Comparison of ENCODE assay signal across 8 cellular contexts in the genomic region with DNA sequence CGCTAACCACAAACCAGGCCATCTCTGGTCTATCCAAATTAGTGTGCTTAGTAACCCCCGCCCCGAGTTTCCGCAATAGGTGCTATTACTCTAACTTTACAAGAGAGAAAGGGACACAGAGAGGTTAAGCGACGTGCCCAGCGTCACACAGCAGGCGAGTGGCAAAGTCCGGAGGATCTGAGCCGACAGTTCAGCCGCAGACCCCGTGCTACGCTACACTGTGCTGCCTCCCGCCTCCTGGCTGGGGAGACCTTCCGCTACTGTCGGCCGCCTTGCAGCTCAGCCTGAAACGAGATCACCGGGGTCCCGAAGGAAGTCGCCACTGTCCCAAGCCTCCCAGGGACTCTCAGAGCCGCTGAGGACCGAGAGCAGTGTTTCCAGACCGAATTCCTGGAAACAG. TPM values are rescaled to one million over a fixed set of nuclear protein-coding genes. Genes with fewer than 3 reads are reported as not detected.
DNase-seq lines count a peak whose midpoint lies in the region; ATAC-seq and TF ChIP-seq lines count a peak whose summit lies in the region.

No MANE protein-coding gene starts in this region.

- peaks cover 13% of the 10 kb centered on the region; the same call in 1 of the 2 replicates for H3K36me3 ChIP-seq in Panc1 (ENCODE audit: control insufficient read depth, insufficient read depth, low read length)
- H3K36me3 ChIP-seq in esophagus (ENCODE audit: control insufficient read depth in 2 of 2, insufficient read depth in 2 of 2, low read length in 1 of 2), result peaks cover 0 to 31% of the 10 kb centered on the region in 2 donors
- no peaks in the 10 kb centered on the region for H3K36me3 ChIP-seq in ovary

- in situ Hi-C loops in Panc1 (cut with HindIII; ENCODE audit: low pct_unique_long_range_greater_than_20kb, low sequenced_read_pairs), result no loop called here

- TF ChIP-seq POLR2A in ovary (IDR thresholded peaks at IDR 0.05), result no peak

- H3K27ac ChIP-seq in Panc1 (ENCODE audit: low read length) (peak overlapping the region; percentile 80), esophagus (ENCODE audit: low read depth in 2 of 2, low read length in 1 of 2) (no peak overlapping the region), ovary (no peak overlapping the region)

- H3K27me3 ChIP-seq in Panc1 (ENCODE audit: control insufficient read depth, insufficient read depth, low read length) (no peaks in the 10 kb centered on the region), esophagus (ENCODE audit: control insufficient read depth in 1 of 2, insufficient read depth in 2 of 2, low read length in 2 of 2) (no peaks in the 10 kb centered on the region), ovary (no peaks in the 10 kb centered on the region)

- no peak for TF ChIP-seq CTCF in Panc1 (IDR thresholded peaks at IDR 0.05)
- no peak for TF ChIP-seq CTCF in ovary (IDR thresholded peaks at IDR 0.05)

- intact Hi-C loops in Panc1 (cut with micrococcal nuclease; ENCODE audit: unreplicated experiment) (no loop called here), ovary (cut with DNase I) (loop anchor here in 1 of 4 donors (5.0 kb wide), 1 partner anchor 69 kb away; the partner anchor contains the start of gene PSMG3)

- CTCF ChIA-PET in Panc1 (lab: Charles Lee), result interaction anchor here (0.7 kb wide), 1 partner anchor 33 kb away, joined by 5 read pairs; no protein-coding TSS in a partner anchor

- POLR2A ChIA-PET in Panc1 (lab: Charles Lee), result no interaction called here

- ATAC-seq in Panc1 (no peak), GM21786 (IDR thresholded peaks at IDR 0.05; ENCODE audit: unreplicated experiment) (no peak), HG03571 (IDR thresholded peaks at IDR 0.05; ENCODE audit: unreplicated experiment) (no peak)

- 22 to 25% methylated on average over 24 of the region's 24 CpGs for WGBS in esophagus, 2 donors
- 22 to 30% (median 25%) methylated on average over 24 of the region's 24 CpGs for WGBS in ovary, 3 donors

- peak overlapping the region; percentile 85 to 99 for H3K4me3 ChIP-seq in Panc1 (ENCODE audit: low read depth in 2 of 2, low read length in 2 of 2)
- peak overlapping the region; percentile 94 to 95 for H3K4me3 ChIP-seq in esophagus (ENCODE audit: low read depth in 1 of 2, low read length in 2 of 2)
- peak overlapping the region; percentile 99 for H3K4me3 ChIP-seq in ovary

- no peaks in the 10 kb centered on the region for H3K9me3 ChIP-seq in Panc1 (ENCODE audit: control insufficient read depth, insufficient read depth, low read depth, low read length)
- no peaks in the 10 kb centered on the region for H3K9me3 ChIP-seq in esophagus (ENCODE audit: control insufficient read depth in 2 of 2, insufficient read depth in 1 of 2, low read depth in 1 of 2, low read length in 1 of 2)
- H3K9me3 ChIP-seq in ovary, result no peaks in the 10 kb centered on the region

- no peak for TF ChIP-seq EP300 in ovary (IDR thresholded peaks at IDR 0.05)

- BruUV-seq in Panc1 (replicated peaks; lab: Mats Ljungman, UMichigan), result no TSS peak

- DNase-seq in COLO668 (lab: John Stamatoyannopoulos, UW; ENCODE audit: unreplicated experiment) (peak; percentile 15), Panc1 (ENCODE audit: low read depth, low spot score) (no peak), ovary (peak in 2 of 5 donors; percentile 17 to 37), midbrain (lab: John Stamatoyannopoulos, UW) (no peak), C1 segment of cervical spinal cord (lab: John Stamatoyannopoulos, UW) (no peak)

- peaks cover 41% of the 10 kb centered on the region for H3K4me1 ChIP-seq in Panc1 (ENCODE audit: control insufficient read depth, insufficient read depth, low read length)
- H3K4me1 ChIP-seq in esophagus (ENCODE audit: control insufficient read depth in 2 of 2, insufficient read depth in 2 of 2, low read length in 1 of 2), result peaks cover 8 to 18% of the 10 kb centered on the region in 2 donors
- peaks cover 10% of the 10 kb centered on the region for H3K4me1 ChIP-seq in ovary (ENCODE audit: insufficient read depth)

RNA-seq across cellular contexts. Expression of gene INTS1, which starts 0.8 kb away (rescaled TPM):
- total RNA-seq in Panc1 (2021; ENCODE audit: unreplicated experiment) (173 TPM), ovary (10 to 100 TPM; 28.5 to 80.5 (median 70.6) TPM)
- polyA plus RNA-seq in Panc1 (2012; ENCODE audit: insufficient read length), result 196 TPM
- polyA plus RNA-seq in esophagus (10 to 100 TPM; 36.6 to 42.2 TPM), ovary (10 to 100 TPM in 1 of 2 donors, 1 to 10 TPM in 1; 1.9 to 48.7 TPM)

RNA-seq across cellular contexts. Expression of gene MAFK, which starts 27.1 kb away (rescaled TPM):
- total RNA-seq in Panc1 (2021; ENCODE audit: unreplicated experiment), result 125 TPM
- polyA plus RNA-seq in Panc1 (2012; ENCODE audit: insufficient read length), result 120 TPM
- 10 to 100 TPM; 15.5 to 25.0 TPM for polyA plus RNA-seq in esophagus
- total RNA-seq in ovary, result 10 to 100 TPM; 10.5 to 42.0 (median 18.7) TPM
- 10 to 100 TPM in 1 of 2 donors, 1 to 10 TPM in 1; 1.8 to 22.9 TPM for polyA plus RNA-seq in ovary

RNA-seq across cellular contexts. Expression of gene MICALL2, which starts 44.1 kb away (rescaled TPM):
- total RNA-seq in Panc1 (2021; ENCODE audit: unreplicated experiment) (144 TPM), ovary (10 to 100 TPM in 2 of 7 donors, 1 to 10 TPM in 5; 3.8 to 13.4 (median 7.9) TPM)
- 127 TPM for polyA plus RNA-seq in Panc1 (2012; ENCODE audit: insufficient read length)
- polyA plus RNA-seq in esophagus (10 to 100 TPM; 20.9 to 50.7 TPM), ovary (1 to 10 TPM in 1 of 2 donors, under 1 TPM in 1; 0.95 to 5.5 TPM)

RNA-seq across cellular contexts. Expression of gene TMEM184A, which starts 52.6 kb away (rescaled TPM):
- 9.2 TPM for total RNA-seq in Panc1 (2021; ENCODE audit: unreplicated experiment)
- polyA plus RNA-seq in Panc1 (2012; ENCODE audit: insufficient read length), result 13.7 TPM
- polyA plus RNA-seq in esophagus, result 100 to 1,000 TPM in 1 of 2 donors, 10 to 100 TPM in 1; 80.2 to 187 TPM
- total RNA-seq in ovary, result 1 to 10 TPM in 5 of 7 donors, under 1 TPM in 1, not detected in 1; 0.05 to 8.4 (median 1.6) TPM
- under 1 TPM in 1 of 2 donors, not detected in 1; 0.13 TPM for polyA plus RNA-seq in ovary

Comparison
In these comparisons a context has a peak if more than half of its experiments do, and no peak if none do; other contexts are left out.
1. RNA of gene MICALL2, which starts 44.1 kb away (total RNA-seq): 144 TPM in Panc1 (single experiment); 3.8 to 13.4 TPM in ovary; every median in the first group is over 10 times any median in the second.
2. Peak in every context shown above with its lines, with median percentiles within 50 percentile points of each other: H3K4me3 ChIP-seq.